ENCODE assay signal across 8 cellular contexts in genomic region chr1:9588551-9589143, GRCh38. TPM values are rescaled to one million over a fixed set of nuclear protein-coding genes. Genes with fewer than 3 reads are reported as not detected.
DNase-seq lines count a peak whose midpoint lies in the region; ATAC-seq and TF ChIP-seq lines count a peak whose summit lies in the region.

Gene TMEM201, plus strand, starts transcription at chr1:9588911. Its CDS starts 20 bp downstream, at chr1:9588931.

- no peaks in the 10 kb centered on the region for H3K27me3 ChIP-seq in AG04450 (ENCODE audit: control insufficient read depth, insufficient read depth, low read length)

- ATAC-seq in GM18867 (IDR thresholded peaks at IDR 0.05; ENCODE audit: unreplicated experiment) (peak; percentile 75), HG03135 (IDR thresholded peaks at IDR 0.05; ENCODE audit: unreplicated experiment) (peak; percentile 65)

- POLR2A ChIA-PET in AG04450 (lab: Yijun Ruan, JAX), result interaction anchor here (0.6 kb wide), 1 partner anchor 527 kb away, joined by 3 read pairs; no protein-coding TSS in a partner anchor

- peak; percentile 55 for DNase-seq in AG04450 (ENCODE audit: low read depth, low spot score)
- peak; percentile 97 for DNase-seq in NCI-H2227 (lab: John Stamatoyannopoulos, UW; ENCODE audit: unreplicated experiment)
- peak; percentile 97 for DNase-seq in activated CD4-positive, CD25-positive, alpha-beta regulatory T cell treated with anti-CD3 and anti-CD28 coated beads, Interleukin-2, amount 50 U/mL, for 72 hours
- DNase-seq in cerebellum (ENCODE audit: low spot score), result peak; percentile 97
- peak; percentile 94 for DNase-seq in kidney tubule cell (ENCODE audit: low spot score)
- peak; percentile 93 to 94 for DNase-seq in stimulated activated CD4-positive, alpha-beta T cell treated with anti-CD3 and anti-CD28 coated beads, Interleukin-1b, Interleukin-23, amount 100 ng/mL, for 1 hour (ENCODE audit: low read depth in 2 of 2)

- H3K9me3 ChIP-seq in AG04450 (ENCODE audit: control insufficient read depth, insufficient read depth, low read length), result no peaks in the 10 kb centered on the region

- H3K4me3 ChIP-seq in AG04450 (ENCODE audit: low read depth, low read length), result peak within 1 kb of the TSS; percentile 69

- CTCF ChIA-PET in AG04450 (lab: Charles Lee), result interaction anchor here (0.6 to 1.1 kb wide), 8 partner anchors 15 to 304 kb away, joined by 3 to 10 read pairs (median 6); no protein-coding TSS in a partner anchor

- TF ChIP-seq CTCF in AG04450 (IDR thresholded peaks at IDR 0.05; ENCODE audit: low read depth, low read length), result peak; percentile 52

- peak within 1 kb of the TSS; percentile 39 for H3K27ac ChIP-seq in AG04450 (ENCODE audit: low read depth, low read length)

RNA-seq across cellular contexts. Expression of gene TMEM201, which starts in this region (rescaled TPM):
- polyA plus RNA-seq in AG04450 (2011; rRNA removed), result 1.6 and 2.0 TPM in 2 replicates
- polyA minus RNA-seq in AG04450 (2011; rRNA and poly(A)+ RNA removed), result 2.3 and 2.9 TPM in 2 replicates
- 9.0 TPM for total RNA-seq in cerebellum

Comparison
In these comparisons a context has a peak if more than half of its experiments do, and no peak if none do; other contexts are left out.
1. Peak in every context shown above with its lines: DNase-seq, ATAC-seq, H3K4me3 ChIP-seq and H3K27ac ChIP-seq.